Comparison of ENCODE assay signal across 1 cellular context in the genomic region with DNA sequence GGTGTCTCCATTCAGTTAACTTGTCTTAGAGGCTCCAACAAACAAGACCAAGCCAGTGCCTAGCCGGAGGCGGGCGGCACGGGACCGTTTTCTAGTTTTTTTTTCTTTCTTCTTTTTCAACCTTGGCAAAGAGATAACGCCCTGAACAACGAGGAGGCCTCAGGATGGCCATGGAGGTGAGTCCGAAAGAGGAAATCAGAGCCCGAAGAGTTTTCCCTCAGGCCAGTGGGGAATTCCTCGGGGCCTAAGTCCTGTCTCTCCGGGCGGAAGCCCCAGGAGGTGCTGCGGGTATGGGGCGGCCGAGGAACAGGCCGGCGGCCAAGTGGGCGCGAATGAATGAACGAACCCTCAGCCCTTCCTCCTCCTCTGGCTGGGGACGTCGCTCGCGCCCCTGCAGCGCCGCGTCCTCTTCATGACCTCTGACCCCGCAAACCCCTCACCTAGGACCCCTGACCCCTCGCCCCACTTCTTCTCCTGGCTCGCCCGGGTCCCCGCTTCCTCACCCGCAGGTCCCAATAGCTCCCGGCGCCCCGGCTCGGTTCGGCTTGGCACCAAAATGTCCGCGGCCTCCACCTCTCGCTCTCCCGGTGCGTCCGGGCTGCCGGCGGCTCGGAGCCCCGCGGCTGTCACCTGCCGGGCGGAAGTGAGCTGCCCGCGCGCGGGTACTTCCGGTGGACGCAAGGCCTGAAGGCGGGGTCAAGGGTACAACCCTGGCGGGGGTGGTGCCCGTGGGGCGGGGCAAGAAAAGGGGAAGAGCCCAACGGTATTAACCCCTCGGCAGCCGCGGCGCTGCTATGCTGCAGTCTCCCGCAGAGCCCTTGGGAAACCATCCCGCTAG.
TF ChIP-seq lines count a peak whose summit lies in the region.

A gene (minus strand): TSS at position 650 of the 838 bp plus-strand sequence. CDS start 21,327 bp downstream, outside the sequence.

TF ChIP-seq in WTC11, 78 proteins besides CTCF, POLR2A, EP300 and RAD21 (continued from another document):
- TF ChIP-seq, protein P1, sequence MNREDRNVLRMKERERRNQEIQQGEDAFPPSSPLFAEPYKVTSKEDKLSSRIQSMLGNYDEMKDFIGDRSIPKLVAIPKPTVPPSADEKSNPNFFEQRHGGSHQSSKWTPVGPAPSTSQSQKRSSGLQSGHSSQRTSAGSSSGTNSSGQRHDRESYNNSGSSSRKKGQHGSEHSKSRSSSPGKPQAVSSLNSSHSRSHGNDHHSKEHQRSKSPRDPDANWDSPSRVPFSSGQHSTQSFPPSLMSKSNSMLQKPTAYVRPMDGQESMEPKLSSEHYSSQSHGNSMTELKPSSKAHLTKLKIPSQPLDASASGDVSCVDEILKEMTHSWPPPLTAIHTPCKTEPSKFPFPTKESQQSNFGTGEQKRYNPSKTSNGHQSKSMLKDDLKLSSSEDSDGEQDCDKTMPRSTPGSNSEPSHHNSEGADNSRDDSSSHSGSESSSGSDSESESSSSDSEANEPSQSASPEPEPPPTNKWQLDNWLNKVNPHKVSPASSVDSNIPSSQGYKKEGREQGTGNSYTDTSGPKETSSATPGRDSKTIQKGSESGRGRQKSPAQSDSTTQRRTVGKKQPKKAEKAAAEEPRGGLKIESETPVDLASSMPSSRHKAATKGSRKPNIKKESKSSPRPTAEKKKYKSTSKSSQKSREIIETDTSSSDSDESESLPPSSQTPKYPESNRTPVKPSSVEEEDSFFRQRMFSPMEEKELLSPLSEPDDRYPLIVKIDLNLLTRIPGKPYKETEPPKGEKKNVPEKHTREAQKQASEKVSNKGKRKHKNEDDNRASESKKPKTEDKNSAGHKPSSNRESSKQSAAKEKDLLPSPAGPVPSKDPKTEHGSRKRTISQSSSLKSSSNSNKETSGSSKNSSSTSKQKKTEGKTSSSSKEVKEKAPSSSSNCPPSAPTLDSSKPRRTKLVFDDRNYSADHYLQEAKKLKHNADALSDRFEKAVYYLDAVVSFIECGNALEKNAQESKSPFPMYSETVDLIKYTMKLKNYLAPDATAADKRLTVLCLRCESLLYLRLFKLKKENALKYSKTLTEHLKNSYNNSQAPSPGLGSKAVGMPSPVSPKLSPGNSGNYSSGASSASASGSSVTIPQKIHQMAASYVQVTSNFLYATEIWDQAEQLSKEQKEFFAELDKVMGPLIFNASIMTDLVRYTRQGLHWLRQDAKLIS (CRISPR knock-in tag; IDR thresholded peaks at IDR 0.05; ENCODE audit: borderline replicate concordance) = no peak
- TF ChIP-seq, protein P2, sequence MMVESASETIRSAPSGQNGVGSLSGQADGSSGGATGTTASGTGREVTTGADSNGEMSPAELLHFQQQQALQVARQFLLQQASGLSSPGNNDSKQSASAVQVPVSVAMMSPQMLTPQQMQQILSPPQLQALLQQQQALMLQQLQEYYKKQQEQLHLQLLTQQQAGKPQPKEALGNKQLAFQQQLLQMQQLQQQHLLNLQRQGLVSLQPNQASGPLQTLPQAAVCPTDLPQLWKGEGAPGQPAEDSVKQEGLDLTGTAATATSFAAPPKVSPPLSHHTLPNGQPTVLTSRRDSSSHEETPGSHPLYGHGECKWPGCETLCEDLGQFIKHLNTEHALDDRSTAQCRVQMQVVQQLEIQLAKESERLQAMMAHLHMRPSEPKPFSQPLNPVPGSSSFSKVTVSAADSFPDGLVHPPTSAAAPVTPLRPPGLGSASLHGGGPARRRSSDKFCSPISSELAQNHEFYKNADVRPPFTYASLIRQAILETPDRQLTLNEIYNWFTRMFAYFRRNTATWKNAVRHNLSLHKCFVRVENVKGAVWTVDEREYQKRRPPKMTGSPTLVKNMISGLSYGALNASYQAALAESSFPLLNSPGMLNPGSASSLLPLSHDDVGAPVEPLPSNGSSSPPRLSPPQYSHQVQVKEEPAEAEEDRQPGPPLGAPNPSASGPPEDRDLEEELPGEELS (CRISPR knock-in tag; IDR thresholded peaks at IDR 0.05) = 0 out of 2 replicates have a peak, but pooled peaks have one; percentile 59
- TF ChIP-seq ZNF317 (CRISPR knock-in tag; IDR thresholded peaks at IDR 0.05; ENCODE audit: borderline replicate concordance, low read depth) = no peak
- TF ChIP-seq, protein P3, sequence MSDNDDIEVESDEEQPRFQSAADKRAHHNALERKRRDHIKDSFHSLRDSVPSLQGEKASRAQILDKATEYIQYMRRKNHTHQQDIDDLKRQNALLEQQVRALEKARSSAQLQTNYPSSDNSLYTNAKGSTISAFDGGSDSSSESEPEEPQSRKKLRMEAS (CRISPR knock-in tag; IDR thresholded peaks at IDR 0.05) = peak; percentile 74
- no peak for TF ChIP-seq MXD4 (CRISPR knock-in tag; IDR thresholded peaks at IDR 0.05; ENCODE audit: borderline replicate concordance)
- TF ChIP-seq JUN (CRISPR knock-in tag; IDR thresholded peaks at IDR 0.05) = no peak
- TF ChIP-seq FOXP1 (CRISPR knock-in tag; IDR thresholded peaks at IDR 0.05; ENCODE audit: borderline replicate concordance) = peak; percentile 29; the same call in 1 of the 2 replicates
- TF ChIP-seq, protein P4, sequence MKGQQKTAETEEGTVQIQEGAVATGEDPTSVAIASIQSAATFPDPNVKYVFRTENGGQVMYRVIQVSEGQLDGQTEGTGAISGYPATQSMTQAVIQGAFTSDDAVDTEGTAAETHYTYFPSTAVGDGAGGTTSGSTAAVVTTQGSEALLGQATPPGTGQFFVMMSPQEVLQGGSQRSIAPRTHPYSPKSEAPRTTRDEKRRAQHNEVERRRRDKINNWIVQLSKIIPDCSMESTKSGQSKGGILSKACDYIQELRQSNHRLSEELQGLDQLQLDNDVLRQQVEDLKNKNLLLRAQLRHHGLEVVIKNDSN (CRISPR knock-in tag; IDR thresholded peaks at IDR 0.05) = peak; percentile 26; the same call in 1 of the 2 replicates
- TF ChIP-seq, protein P5, sequence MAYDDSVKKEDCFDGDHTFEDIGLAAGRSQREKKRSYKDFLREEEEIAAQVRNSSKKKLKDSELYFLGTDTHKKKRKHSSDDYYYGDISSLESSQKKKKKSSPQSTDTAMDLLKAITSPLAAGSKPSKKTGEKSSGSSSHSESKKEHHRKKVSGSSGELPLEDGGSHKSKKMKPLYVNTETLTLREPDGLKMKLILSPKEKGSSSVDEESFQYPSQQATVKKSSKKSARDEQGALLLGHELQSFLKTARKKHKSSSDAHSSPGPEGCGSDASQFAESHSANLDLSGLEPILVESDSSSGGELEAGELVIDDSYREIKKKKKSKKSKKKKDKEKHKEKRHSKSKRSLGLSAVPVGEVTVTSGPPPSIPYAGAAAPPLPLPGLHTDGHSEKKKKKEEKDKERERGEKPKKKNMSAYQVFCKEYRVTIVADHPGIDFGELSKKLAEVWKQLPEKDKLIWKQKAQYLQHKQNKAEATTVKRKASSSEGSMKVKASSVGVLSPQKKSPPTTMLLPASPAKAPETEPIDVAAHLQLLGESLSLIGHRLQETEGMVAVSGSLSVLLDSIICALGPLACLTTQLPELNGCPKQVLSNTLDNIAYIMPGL (CRISPR knock-in tag; IDR thresholded peaks at IDR 0.05) = peak; percentile 62; the same call in 1 of the 2 replicates
- TF ChIP-seq ZNF138 (CRISPR knock-in tag; conservative IDR thresholded peaks at IDR 0.05) = no peak
- TF ChIP-seq JAZF1 (CRISPR knock-in tag; IDR thresholded peaks at IDR 0.05) = no peak
- TF ChIP-seq SP1 (CRISPR knock-in tag; conservative IDR thresholded peaks at IDR 0.05) = peak; percentile 87
- TF ChIP-seq FOXK1 (CRISPR knock-in tag; IDR thresholded peaks at IDR 0.05) = peak; percentile 64; the same call in 1 of the 2 replicates
- TF ChIP-seq TEAD1 (CRISPR knock-in tag; IDR thresholded peaks at IDR 0.05) = 0 out of 2 replicates have a peak, but pooled peaks have one; percentile 25
- TF ChIP-seq SMAD3 (CRISPR knock-in tag; IDR thresholded peaks at IDR 0.05; ENCODE audit: borderline replicate concordance) = no peak
